ENCODE assay signal across 35 cellular contexts in the genomic region with DNA sequence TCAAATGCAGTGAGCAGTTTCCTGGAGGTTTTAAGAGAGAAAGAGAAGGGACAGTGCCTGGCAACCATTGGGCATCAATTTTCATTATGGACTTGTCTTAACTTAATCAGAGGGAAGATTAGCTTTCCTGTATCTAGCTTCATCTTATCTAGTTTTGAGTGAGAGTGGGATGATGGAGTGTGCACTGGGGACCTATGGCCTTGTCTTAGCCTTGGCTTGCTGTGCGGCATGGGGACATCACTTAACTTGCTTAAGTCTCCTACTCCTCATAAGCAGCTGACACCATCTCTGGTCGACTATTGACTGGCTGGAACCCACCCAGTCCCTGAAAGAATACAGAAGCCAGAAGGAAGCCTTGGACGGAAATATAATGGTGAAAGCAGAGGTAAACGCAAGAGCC.
"Had no signal": no experiment of that assay in that cellular context is flagged by ENCODE, and none has a peak within 500 bp of the region (broad histone marks: within the 10 kb centered on the region; RNA-seq: fewer than 3 reads in every experiment).

No MANE protein-coding gene starts in this region.

- H3K4me2 ChIP-seq: KMS-11 had no signal

- H3K9me3 ChIP-seq: MG63 had no signal

- H3K4me3 ChIP-seq: MG63 had no signal

- DNase-seq: Karpas-422, Kasumi-1, MG63, MM.1S, MV-4-11, NCI-H1048, NCI-H1092, NCI-H1092 treated with DMSO at 0.1 percent for 48 hours, NCI-H1105, NCI-H1105 treated with DMSO at 0.1 percent for 48 hours, NCI-H1417, NCI-H1417 treated with DMSO at 0.1 percent for 48 hours, NCI-H1436, NCI-H1436 treated with DMSO at 0.1 percent for 48 hours, NCI-H146, NCI-H1694, NCI-H1694 treated with DMSO at 0.1 percent for 48 hours, NCI-H187, NCI-H187 treated with DMSO at 0.1 percent for 48 hours, NCI-H1930, NCI-H2029, NCI-H2029 treated with DMSO at 0.1 percent for 48 hours, NCI-H2081, NCI-H2081 treated with DMSO at 0.1 percent for 48 hours, NCI-H2107, NCI-H2171, NCI-H2171 treated with DMSO at 0.1 percent for 48 hours, NCI-H2227 treated with DMSO at 0.1 percent for 48 hours, NCI-H226, NCI-H345, NCI-H446, NCI-H446 treated with DMSO at 0.1 percent for 48 hours, NCI-H510A, NCI-H510A treated with DMSO at 0.1 percent for 48 hours had no signal

- H3K9ac ChIP-seq: KMS-11 had no signal

- H3K27ac ChIP-seq: KMS-11 had no signal

- H3K27me3 ChIP-seq: MG63 had no signal

- H3K36me3 ChIP-seq: MG63 had no signal
